8 cellular contexts compared by ENCODE assay signal in the genomic region with DNA sequence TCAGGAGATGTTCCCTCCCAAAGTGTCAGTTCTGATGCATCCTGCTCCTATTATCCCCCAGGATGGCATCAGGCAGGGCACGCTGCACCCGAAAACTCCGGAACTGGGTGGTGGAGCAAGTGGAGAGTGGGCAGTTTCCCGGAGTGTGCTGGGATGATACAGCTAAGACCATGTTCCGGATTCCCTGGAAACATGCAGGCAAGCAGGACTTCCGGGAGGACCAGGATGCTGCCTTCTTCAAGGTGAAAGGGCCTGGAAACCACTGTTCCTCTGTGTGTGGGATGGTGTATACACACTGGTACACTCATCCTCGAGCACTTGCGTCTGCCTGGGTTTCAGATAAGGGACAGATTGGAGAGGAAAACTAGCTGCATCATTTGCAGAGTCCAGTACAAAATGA. TPM values are rescaled to one million over a fixed set of nuclear protein-coding genes. Genes with fewer than 3 reads are reported as not detected.
DNase-seq lines count a peak whose midpoint lies in the region; ATAC-seq, FAIRE-seq and TF ChIP-seq lines count a peak whose summit lies in the region.

No MANE protein-coding gene starts in this region.

- no peak for DNase-seq in T-helper 1 cell
- peak; percentile 26 for DNase-seq in astrocyte (ENCODE audit: low read depth)
- no peak for DNase-seq in right lobe of liver
- peak; percentile 26 for DNase-seq in superior temporal gyrus (ENCODE audit: extremely low spot score)
- no peak for DNase-seq in 8988T
- DNase-seq in NOMO-1 treated with DMSO at 0.1 percent for 48 hours (lab: John Stamatoyannopoulos, UW; ENCODE audit: unreplicated experiment): no peak

- H3K27ac Mint-ChIP-seq in T-helper 1 cell treated with Interleukin-12 subunit alpha and Interleukin-12 subunit beta and Interleukin-4 antibody, amounts not matched to agents 30 μg/mL and 1 μg/mL, for 36 hours: peak overlapping the region; percentile 99
- H3K27ac Mint-ChIP-seq in astrocyte (ENCODE audit: unreplicated experiment): peak overlapping the region; percentile 99

- intact Hi-C loops in right lobe of liver (cut with DNase I): loop anchor here in 1 of 2 donors (10.0 kb wide), 1 partner anchor 97 kb away; no protein-coding TSS in a partner anchor

- H3K36me3 Mint-ChIP-seq in T-helper 1 cell treated with Interleukin-12 subunit alpha and Interleukin-12 subunit beta and Interleukin-4 antibody, amounts not matched to agents 30 μg/mL and 1 μg/mL, for 36 hours (ENCODE audit: low read depth): peaks cover 82% of the 10 kb centered on the region
- peaks cover 41% of the 10 kb centered on the region for H3K36me3 Mint-ChIP-seq in astrocyte (ENCODE audit: low read depth, unreplicated experiment)

- WGBS in right lobe of liver (ENCODE audit: insufficient coverage, low coverage, low lambda C conversion rate, missing lambda C conversion rate): 30% methylated on average over 6 of the region's 8 CpGs

- H3K9me3 ChIP-seq in astrocyte (ENCODE audit: insufficient read depth, low read depth, low read length): no peaks in the 10 kb centered on the region
- H3K9me3 ChIP-seq in right lobe of liver: no peaks in the 10 kb centered on the region

- TF ChIP-seq CTCF in astrocyte (IDR thresholded peaks at IDR 0.05; ENCODE audit: insufficient read depth, low read depth, low read length) (no peak), right lobe of liver (IDR thresholded peaks at IDR 0.05) (no peak)

- peak overlapping the region; percentile 90 for H3K9ac ChIP-seq in astrocyte (ENCODE audit: low read length)

- H3K4me3 ChIP-seq in astrocyte (ENCODE audit: insufficient read depth, low read depth, low read length) (peak overlapping the region; percentile 74), right lobe of liver (peak overlapping the region; percentile 68 to 92 (median 81))

- no peak for FAIRE-seq in astrocyte (lab: Jason Lieb, UNC)

- TF ChIP-seq POLR2A in right lobe of liver (IDR thresholded peaks at IDR 0.05): no peak

- no peaks in the 10 kb centered on the region for H3K27me3 ChIP-seq in astrocyte (ENCODE audit: insufficient read depth, low read length)
- H3K27me3 ChIP-seq in right lobe of liver: no peaks in the 10 kb centered on the region

- H3K36me3 ChIP-seq in astrocyte (ENCODE audit: insufficient read depth, low read length) (peaks cover 30% of the 10 kb centered on the region), right lobe of liver (peaks cover 7 to 61% (median 35%) of the 10 kb centered on the region in 4 donors)

- H3K4me1 ChIP-seq in astrocyte (ENCODE audit: insufficient read depth, low read length) (peaks cover 12% of the 10 kb centered on the region), right lobe of liver (peaks cover 0 to 35% (median 11%) of the 10 kb centered on the region in 4 donors)

- H3K9me3 Mint-ChIP-seq in T-helper 1 cell treated with Interleukin-12 subunit alpha and Interleukin-12 subunit beta and Interleukin-4 antibody, amounts not matched to agents 30 μg/mL and 1 μg/mL, for 36 hours: no peaks in the 10 kb centered on the region
- H3K9me3 Mint-ChIP-seq in astrocyte (ENCODE audit: unreplicated experiment): no peaks in the 10 kb centered on the region

- H3K79me2 ChIP-seq in astrocyte (ENCODE audit: insufficient read depth, low read length): peaks cover 12% of the 10 kb centered on the region

- H3K4me3 Mint-ChIP-seq in T-helper 1 cell treated with Interleukin-12 subunit alpha and Interleukin-12 subunit beta and Interleukin-4 antibody, amounts not matched to agents 30 μg/mL and 1 μg/mL, for 36 hours: peak overlapping the region; percentile 97
- H3K4me3 Mint-ChIP-seq in astrocyte (ENCODE audit: unreplicated experiment): peak overlapping the region; percentile 93

- H3K4me2 ChIP-seq in astrocyte (ENCODE audit: low read length): peak overlapping the region; percentile 94

- H3K27ac ChIP-seq in astrocyte (ENCODE audit: low read depth, low read length) (peak overlapping the region; percentile 86), right lobe of liver (peak overlapping the region; percentile 81 to 98 (median 92))

- H3K27me3 Mint-ChIP-seq in T-helper 1 cell treated with Interleukin-12 subunit alpha and Interleukin-12 subunit beta and Interleukin-4 antibody, amounts not matched to agents 30 μg/mL and 1 μg/mL, for 36 hours (ENCODE audit: low read depth): no peaks in the 10 kb centered on the region
- H3K27me3 Mint-ChIP-seq in astrocyte (ENCODE audit: low read depth, unreplicated experiment): no peaks in the 10 kb centered on the region

- H3K4me1 Mint-ChIP-seq in T-helper 1 cell treated with Interleukin-12 subunit alpha and Interleukin-12 subunit beta and Interleukin-4 antibody, amounts not matched to agents 30 μg/mL and 1 μg/mL, for 36 hours (ENCODE audit: low read depth): peaks cover 41% of the 10 kb centered on the region
- peaks cover 20% of the 10 kb centered on the region for H3K4me1 Mint-ChIP-seq in astrocyte (ENCODE audit: low read depth, unreplicated experiment)

- peaks cover 30% of the 10 kb centered on the region for H4K20me1 ChIP-seq in astrocyte (ENCODE audit: insufficient read depth, low read length)

- no peak overlapping the region for H2AFZ ChIP-seq in astrocyte (ENCODE audit: low read depth, low read length)

- no peak for ATAC-seq in right lobe of liver
- no peak for ATAC-seq in HG03432 (IDR thresholded peaks at IDR 0.05; ENCODE audit: unreplicated experiment)

RNA-seq across cellular contexts. Expression of a gene that starts 1.0 kb away (rescaled TPM):
- 76.0 and 89.4 TPM in 2 replicates for total RNA-seq in astrocyte
- total RNA-seq in right lobe of liver: 10 to 100 TPM; 17.4 to 66.6 (median 37.2) TPM

RNA-seq across cellular contexts. Expression of a gene that starts 9.8 kb away (rescaled TPM):
- total RNA-seq in astrocyte: 33.5 and 46.4 TPM in 2 replicates
- 1 to 10 TPM; 1.6 to 7.4 (median 3.4) TPM for total RNA-seq in right lobe of liver

RNA-seq across cellular contexts. Expression of a gene that starts 14.8 kb away (rescaled TPM):
- total RNA-seq in astrocyte: 59.0 and 69.8 TPM in 2 replicates
- 10 to 100 TPM; 17.5 to 39.6 (median 26.2) TPM for total RNA-seq in right lobe of liver

RNA-seq across cellular contexts. Expression of a gene that starts 15.7 kb away (rescaled TPM):
- 173 TPM in 2 replicates for total RNA-seq in astrocyte
- 100 to 1,000 TPM in 4 of 6 experiments, 10 to 100 TPM in 2; 66.1 to 142 (median 110) TPM for total RNA-seq in right lobe of liver

RNA-seq across cellular contexts. Expression of a gene that starts 20.7 kb away (rescaled TPM):
- 16.7 and 18.5 TPM in 2 replicates for total RNA-seq in astrocyte
- 10 to 100 TPM; 10.2 to 21.4 (median 11.9) TPM for total RNA-seq in right lobe of liver

Comparison
In these comparisons a context has a peak if more than half of its experiments do, and no peak if none do; other contexts are left out.
1. DNase-seq: peak in astrocyte (single experiment) and superior temporal gyrus (single experiment); none in T-helper 1 cell (0 of 5), right lobe of liver (0 of 3), 8988T (single experiment) and NOMO-1 treated with DMSO at 0.1 percent for 48 hours (single experiment).